Comparison of ENCODE assay signal across 8 cellular contexts in genomic region chr5:6829150-6829784, GRCh38.
A peak's percentile ranks its signal among the peaks of the same experiment; 100 is the strongest.
DNase-seq lines count a peak whose midpoint lies in the region; ATAC-seq and TF ChIP-seq lines count a peak whose summit lies in the region.

No MANE protein-coding gene starts in this region.

- TF ChIP-seq CTCF in mucosa of descending colon (IDR thresholded peaks at IDR 0.05), result no peak

- no peaks in the 10 kb centered on the region for H3K36me3 ChIP-seq in mucosa of descending colon (ENCODE audit: low read depth)

- ATAC-seq in HG03066 (IDR thresholded peaks at IDR 0.05; ENCODE audit: low read depth, unreplicated experiment), result peak; percentile 63
- peak; percentile 85 for ATAC-seq in activated T-helper 17 cell treated with anti-CD3 and anti-CD28 coated beads, Interleukin-2, amount 50 U/mL, for 72 hours (replicated peaks)
- peak; percentile 91 for ATAC-seq in stimulated activated naive CD8-positive, alpha-beta T cell treated with anti-CD3 and anti-CD28 coated beads, Interleukin-15, amount 100 ng/mL, for 72 hours
- no peak for ATAC-seq in mucosa of descending colon

- no peak overlapping the region for H3K4me3 ChIP-seq in mucosa of descending colon

- DNase-seq in stimulated activated naive CD4-positive, alpha-beta T cell treated with Interleukin-2 at 50 U/mL for 16 hours (lab: John Stamatoyannopoulos, UW), result peak; percentile 63
- DNase-seq in stimulated activated naive CD4-positive, alpha-beta T cell (lab: John Stamatoyannopoulos, UW), result no peak
- peak; percentile 54 to 80 for DNase-seq in stimulated activated naive CD8-positive, alpha-beta T cell treated with anti-CD3 and anti-CD28 coated beads, Interleukin-15, amount 100 ng/mL, for 72 hours
- DNase-seq in SIG-M5 (lab: John Stamatoyannopoulos, UW), result no peak
- no peak for DNase-seq in mucosa of descending colon
- no peak for DNase-seq in amniotic stem cell (lab: John Stamatoyannopoulos, UW)

- peaks cover 34% of the 10 kb centered on the region for H3K4me1 Mint-ChIP-seq in activated T-helper 17 cell treated with anti-CD3 and anti-CD28 coated beads, Interleukin-2, amount 50 U/mL, for 72 hours
- peaks cover 64% of the 10 kb centered on the region for H3K4me1 Mint-ChIP-seq in stimulated activated naive CD8-positive, alpha-beta T cell treated with anti-CD3 and anti-CD28 coated beads, Interleukin-15, amount 100 ng/mL, for 72 hours

- intact Hi-C loops in mucosa of descending colon (cut with DNase I, micrococcal nuclease), result no loop called here

- no peaks in the 10 kb centered on the region for H3K36me3 Mint-ChIP-seq in activated T-helper 17 cell treated with anti-CD3 and anti-CD28 coated beads, Interleukin-2, amount 50 U/mL, for 72 hours (ENCODE audit: low read depth)

- peaks cover 6% of the 10 kb centered on the region for H3K9me3 Mint-ChIP-seq in activated T-helper 17 cell treated with anti-CD3 and anti-CD28 coated beads, Interleukin-2, amount 50 U/mL, for 72 hours
- H3K9me3 Mint-ChIP-seq in stimulated activated naive CD8-positive, alpha-beta T cell treated with anti-CD3 and anti-CD28 coated beads, Interleukin-15, amount 100 ng/mL, for 72 hours, result peaks cover 7 to 16% of the 10 kb centered on the region in 2 donors

- H3K27me3 Mint-ChIP-seq in activated T-helper 17 cell treated with anti-CD3 and anti-CD28 coated beads, Interleukin-2, amount 50 U/mL, for 72 hours, result peaks cover 6% of the 10 kb centered on the region
- peaks cover 17% of the 10 kb centered on the region for H3K27me3 Mint-ChIP-seq in stimulated activated naive CD8-positive, alpha-beta T cell treated with anti-CD3 and anti-CD28 coated beads, Interleukin-15, amount 100 ng/mL, for 72 hours

- peak overlapping the region; percentile 77 for H3K4me3 Mint-ChIP-seq in activated T-helper 17 cell treated with anti-CD3 and anti-CD28 coated beads, Interleukin-2, amount 50 U/mL, for 72 hours
- peak overlapping the region; percentile 51 to 70 for H3K4me3 Mint-ChIP-seq in stimulated activated naive CD8-positive, alpha-beta T cell treated with anti-CD3 and anti-CD28 coated beads, Interleukin-15, amount 100 ng/mL, for 72 hours

- no peaks in the 10 kb centered on the region for H3K9me3 ChIP-seq in mucosa of descending colon

- H3K4me1 ChIP-seq in mucosa of descending colon (ENCODE audit: low read depth), result peaks cover 7% of the 10 kb centered on the region

- H3K27ac Mint-ChIP-seq in activated T-helper 17 cell treated with anti-CD3 and anti-CD28 coated beads, Interleukin-2, amount 50 U/mL, for 72 hours, result peak overlapping the region; percentile 94
- peak overlapping the region; percentile 48 to 53 for H3K27ac Mint-ChIP-seq in stimulated activated naive CD8-positive, alpha-beta T cell treated with anti-CD3 and anti-CD28 coated beads, Interleukin-15, amount 100 ng/mL, for 72 hours

Comparison
In these comparisons a context has a peak if more than half of its experiments do, and no peak if none do; other contexts are left out.
1. DNase-seq: peak in stimulated activated naive CD4-positive, alpha-beta T cell treated with Interleukin-2 at 50 U/mL for 16 hours (single experiment) and stimulated activated naive CD8-positive, alpha-beta T cell treated with anti-CD3 and anti-CD28 coated beads, Interleukin-15, amount 100 ng/mL, for 72 hours (2 of 2); none in stimulated activated naive CD4-positive, alpha-beta T cell (0 of 6), SIG-M5 (single experiment), mucosa of descending colon (0 of 3) and amniotic stem cell (single experiment).